Comparison of ENCODE assay signal across 8 cellular contexts in the genomic region with DNA sequence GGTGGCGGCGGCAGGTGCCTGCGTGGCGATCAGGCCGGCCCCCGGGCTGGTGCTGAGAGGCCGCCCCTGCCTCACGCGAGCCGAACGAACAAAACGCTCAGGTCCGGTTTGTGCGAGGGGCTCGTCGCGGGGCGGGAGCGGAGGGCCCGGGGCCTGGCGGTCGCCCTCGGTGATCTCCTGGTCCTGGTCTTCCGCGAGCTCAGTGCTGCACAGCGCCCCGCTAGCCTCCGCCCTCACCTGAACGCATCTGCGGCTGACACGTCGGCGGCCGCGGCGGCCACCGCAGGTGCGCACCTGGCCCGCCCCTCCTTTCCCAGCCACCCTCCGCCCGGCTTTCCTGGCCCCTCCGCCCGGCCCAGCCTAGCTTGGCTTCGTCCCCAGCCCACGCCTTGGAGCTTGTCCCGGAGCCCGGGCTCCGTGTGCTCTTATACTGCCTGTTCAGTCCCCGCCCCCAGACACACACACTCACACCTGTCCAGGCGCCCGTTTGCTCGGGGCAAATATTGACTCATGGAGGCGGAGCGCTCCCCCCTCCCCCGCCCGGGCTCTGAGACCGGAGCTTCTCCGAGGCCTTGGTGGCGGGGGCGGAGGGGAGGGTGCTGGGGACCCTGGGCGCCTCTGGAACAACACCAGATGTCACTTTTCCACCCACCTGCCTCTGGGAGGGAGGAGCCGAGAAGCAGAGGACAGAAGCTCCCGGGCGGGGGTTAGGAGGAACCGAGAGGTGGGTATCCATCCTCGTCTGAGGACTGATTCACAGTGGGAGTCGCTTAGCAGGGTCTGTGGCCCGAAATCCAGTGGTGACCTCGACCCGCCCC. TPM values are rescaled to one million over a fixed set of nuclear protein-coding genes. Genes with fewer than 3 reads are reported as not detected.
DNase-seq lines count a peak whose midpoint lies in the region; ATAC-seq, FAIRE-seq and TF ChIP-seq lines count a peak whose summit lies in the region.

No MANE protein-coding gene starts in this region.

- H3K27me3 ChIP-seq in keratinocyte (ENCODE audit: control insufficient read depth, extremely low read depth, insufficient read depth, low read length) (peaks cover 72% of the 10 kb centered on the region), stomach (peaks cover 19 to 99% (median 54%) of the 10 kb centered on the region in 3 donors)

- no peak for DNase-seq in A549 (ENCODE audit: low read depth in 1 of 2, low spot score in 1 of 2)
- peak; percentile 15 for DNase-seq in M059J (ENCODE audit: low read depth)
- DNase-seq in keratinocyte (ENCODE audit: low read depth, low spot score), result peak; percentile 13
- DNase-seq in stomach, result peak; percentile 95
- no peak for DNase-seq in head of caudate nucleus
- DNase-seq in SIG-M5 treated with dmso at 0.1 percent for 504 hours (lab: John Stamatoyannopoulos, UW; ENCODE audit: unreplicated experiment), result no peak

- TF ChIP-seq CTCF in A549 (IDR thresholded peaks at IDR 0.05) (no peak), VCaP (conservative IDR thresholded peaks at IDR 0.05) (no peak), keratinocyte (optimal IDR thresholded peaks at IDR 0.05 in 1 of 3, IDR thresholded peaks at IDR 0.05 in 1 of 3, conservative IDR thresholded peaks at IDR 0.05 in 1 of 3; ENCODE audit: extremely low read depth in 1 of 3, insufficient read depth in 2 of 3, low read length in 3 of 3) (peak in 1 of 3 experiments; percentile 16), stomach (IDR thresholded peaks at IDR 0.05) (no peak)

- H2AFZ ChIP-seq in keratinocyte (ENCODE audit: control insufficient read depth, low read length), result no peak overlapping the region

- H3K4me2 ChIP-seq in A549 (peak overlapping the region; percentile 97), keratinocyte (ENCODE audit: control insufficient read depth, extremely low read depth, insufficient read depth, low read depth, low read length) (peak overlapping the region; percentile 69)

- peaks cover 8% of the 10 kb centered on the region for H3K4me1 ChIP-seq in A549
- H3K4me1 ChIP-seq in keratinocyte (ENCODE audit: control insufficient read depth, extremely low read depth, insufficient read depth, low read length), result peaks cover 15% of the 10 kb centered on the region
- peaks cover 24 to 58% (median 49%) of the 10 kb centered on the region in 4 donors for H3K4me1 ChIP-seq in stomach

- H3K9me3 ChIP-seq in A549, result no peaks in the 10 kb centered on the region
- no peaks in the 10 kb centered on the region for H3K9me3 ChIP-seq in keratinocyte (ENCODE audit: control insufficient read depth, low read depth, low read length)
- no peaks in the 10 kb centered on the region for H3K9me3 ChIP-seq in stomach

- POLR2A ChIA-PET in A549 (lab: Yijun Ruan, JAX), result interaction anchor here (1.6 kb wide), 1 partner anchor 386 kb away, joined by 4 read pairs; the partner anchor contains the start of gene DNPEP

- TF ChIP-seq RAD21 in A549 (conservative IDR thresholded peaks at IDR 0.05 in 1 of 2, IDR thresholded peaks at IDR 0.05 in 1 of 2), result no peak

- H3K79me2 ChIP-seq in keratinocyte (ENCODE audit: control insufficient read depth, insufficient read depth, low read length), result no peaks in the 10 kb centered on the region

- H3K9ac ChIP-seq in keratinocyte (ENCODE audit: control insufficient read depth, extremely low read depth, insufficient read depth, low read length), result no peak overlapping the region

- intact Hi-C loops in stomach (cut with DNase I; ENCODE audit: low total_unique reads) (no loop called here), head of caudate nucleus (cut with DNase I) (no loop called here)

- TF ChIP-seq EP300 in A549 (IDR thresholded peaks at IDR 0.05), result no peak
- TF ChIP-seq EP300 in stomach (IDR thresholded peaks at IDR 0.05), result no peak

- H4K20me1 ChIP-seq in keratinocyte (ENCODE audit: control insufficient read depth, extremely low read depth, insufficient read depth, low read length), result peaks cover 4% of the 10 kb centered on the region

- FAIRE-seq in A549 (lab: Jason Lieb, UNC) (no peak), keratinocyte (lab: Jason Lieb, UNC) (no peak)

- TF ChIP-seq POLR2A in A549 (IDR thresholded peaks at IDR 0.05; ENCODE audit: low read length), result no peak
- TF ChIP-seq POLR2A in stomach (IDR thresholded peaks at IDR 0.05), result peak in 2 of 4 donors; percentile 71 to 94

- ATAC-seq in A549 (peak in 1 of 2 experiments; percentile 2; a peak in 3 of 6 replicates), GM21786 (IDR thresholded peaks at IDR 0.05; ENCODE audit: unreplicated experiment) (no peak)

- dilution Hi-C loops in keratinocyte (cut with MboI; ENCODE audit: extremely low pct_ligation_motif_present, low sequenced_read_pairs), result no loop called here

- 79% methylated on average over 43 of the region's 70 CpGs for whole genome bisulfite sequencing in A549 (ENCODE audit: missing lambda C conversion rate)
- WGBS in stomach, 5 donors, result 1 to 2% (median 1%) methylated on average over 19 to 70 of the region's 70 CpGs

- CTCF ChIA-PET in A549 (lab: Yijun Ruan, JAX), result interaction anchor here (0.5 to 7.1 kb wide), 47 partner anchors 7 to 319 kb away, joined by 3 to 59 read pairs (median 5); partner anchors contain the start of gene CFAP65

- H3K27ac ChIP-seq in A549 (peak overlapping the region in 1 of 2 experiments; percentile 83; a peak in 4 of 6 replicates), VCaP (peak overlapping the region; percentile 97), keratinocyte (ENCODE audit: control insufficient read depth, insufficient read depth, low read length) (no peak overlapping the region), stomach (peak overlapping the region; percentile 88 to 96 (median 92))

- H3K9me1 ChIP-seq in keratinocyte (ENCODE audit: control insufficient read depth, extremely low read depth, insufficient read depth, low read length), result no peaks in the 10 kb centered on the region

- H3K36me3 ChIP-seq in keratinocyte (ENCODE audit: control insufficient read depth in 2 of 2, extremely low read depth in 1 of 2, insufficient read depth in 2 of 2, low read length in 2 of 2) (no peaks in the 10 kb centered on the region), stomach (no peaks in the 10 kb centered on the region)

- peak overlapping the region; percentile 59 for H3K4me3 ChIP-seq in A549
- peak overlapping the region; percentile 20 to 46 (median 32) for H3K4me3 ChIP-seq in keratinocyte (ENCODE audit: control insufficient read depth in 2 of 3, extremely low read depth in 1 of 3, insufficient read depth in 2 of 3, low read depth in 1 of 3, low read length in 3 of 3)
- peak overlapping the region; percentile 35 to 49 (median 44) for H3K4me3 ChIP-seq in stomach

RNA-seq across cellular contexts. Expression of gene CRYBA2, which starts 8.6 kb away (rescaled TPM):
- polyA plus RNA-seq in A549 (2011; rRNA removed), result not detected in 2 replicates
- not detected in 2 replicates for polyA plus RNA-seq in A549 (2012; cell fraction: cytosol; rRNA removed)
- polyA plus RNA-seq in A549 (2012; cell fraction: nucleus; rRNA removed), result not detected in 2 replicates
- not detected in 3 replicates for polyA plus RNA-seq in A549 (2017; fragmentation: RNase III; extraction: RNeasy Plus Mini Kit Qiagen cat#74134 plus additional on column Dnase treatment)
- not detected in 2 replicates for polyA minus RNA-seq in A549 (2011; rRNA and poly(A)+ RNA removed)
- 0.17 TPM in 1 of 2 replicates, not detected in the other for total RNA-seq in M059J (2014; rRNA removed; shearing (Covaris generic))
- polyA plus RNA-seq in keratinocyte, result not detected in 3 replicates
- not detected for polyA plus RNA-seq in keratinocyte (2011; ENCODE audit: low read depth)
- polyA plus RNA-seq in keratinocyte (2011; cell fraction: cytosol; rRNA removed), result not detected in 2 replicates
- not detected in 2 replicates for polyA plus RNA-seq in keratinocyte (2011; cell fraction: nucleus; rRNA removed)
- not detected in 2 replicates for polyA plus RNA-seq in keratinocyte (2012; ENCODE audit: low replicate concordance)
- polyA minus RNA-seq in keratinocyte, result not detected in 3 replicates
- polyA minus RNA-seq in keratinocyte (2011; cell fraction: cytosol; rRNA and poly(A)+ RNA removed), result not detected
- polyA minus RNA-seq in keratinocyte (2011; cell fraction: nucleus; rRNA and poly(A)+ RNA removed), result not detected in 2 replicates
- total RNA-seq in stomach, result 1 to 10 TPM in 1 of 5 donors, not detected in 4; 2.8 TPM
- polyA plus RNA-seq in stomach, result 1 to 10 TPM; 1.2 to 7.5 (median 3.7) TPM

RNA-seq across cellular contexts. Expression of gene FEV, which starts 16.8 kb away (rescaled TPM):
- polyA plus RNA-seq in A549 (2011; rRNA removed) (not detected in 2 replicates), A549 (2017; fragmentation: RNase III; extraction: RNeasy Plus Mini Kit Qiagen cat#74134 plus additional on column Dnase treatment) (not detected in 3 replicates), keratinocyte (not detected in 3 replicates), stomach (1 to 10 TPM in 1 of 3 donors, under 1 TPM in 2; 0.28 to 6.4 (median 0.87) TPM)
- not detected in 2 replicates for polyA plus RNA-seq in A549 (2012; cell fraction: cytosol; rRNA removed)
- polyA plus RNA-seq in A549 (2012; cell fraction: nucleus; rRNA removed), result not detected in 2 replicates
- not detected in 2 replicates for polyA minus RNA-seq in A549 (2011; rRNA and poly(A)+ RNA removed)
- not detected in 2 replicates for total RNA-seq in M059J (2014; rRNA removed; shearing (Covaris generic))
- not detected for polyA plus RNA-seq in keratinocyte (2011; ENCODE audit: low read depth)
- not detected in 2 replicates for polyA plus RNA-seq in keratinocyte (2011; cell fraction: cytosol; rRNA removed)
- polyA plus RNA-seq in keratinocyte (2011; cell fraction: nucleus; rRNA removed), result not detected in 2 replicates
- polyA plus RNA-seq in keratinocyte (2012; ENCODE audit: low replicate concordance), result not detected in 2 replicates
- polyA minus RNA-seq in keratinocyte, result not detected in 3 replicates
- polyA minus RNA-seq in keratinocyte (2011; cell fraction: cytosol; rRNA and poly(A)+ RNA removed), result not detected
- polyA minus RNA-seq in keratinocyte (2011; cell fraction: nucleus; rRNA and poly(A)+ RNA removed), result not detected in 2 replicates
- 1 to 10 TPM in 1 of 5 donors, not detected in 4; 1.3 TPM for total RNA-seq in stomach

RNA-seq across cellular contexts. Expression of gene CFAP65, which starts 39.5 kb away (rescaled TPM):
- polyA plus RNA-seq in A549 (2011; rRNA removed), result 0.09 and 0.12 TPM in 2 replicates
- polyA plus RNA-seq in A549 (2012; cell fraction: cytosol; rRNA removed), result 0.08 and 0.09 TPM in 2 replicates
- polyA plus RNA-seq in A549 (2012; cell fraction: nucleus; rRNA removed), result 0.15 and 0.23 TPM in 2 replicates
- 0.14 to 0.28 TPM (median 0.22 TPM) in 3 replicates for polyA plus RNA-seq in A549 (2017; fragmentation: RNase III; extraction: RNeasy Plus Mini Kit Qiagen cat#74134 plus additional on column Dnase treatment)
- polyA minus RNA-seq in A549 (2011; rRNA and poly(A)+ RNA removed), result not detected in 2 replicates
- not detected in 2 replicates for total RNA-seq in M059J (2014; rRNA removed; shearing (Covaris generic))
- not detected in 3 replicates for polyA plus RNA-seq in keratinocyte
- polyA plus RNA-seq in keratinocyte (2011; ENCODE audit: low read depth), result not detected
- polyA plus RNA-seq in keratinocyte (2011; cell fraction: cytosol; rRNA removed), result not detected in 2 replicates
- 0.05 and 0.37 TPM in 2 replicates for polyA plus RNA-seq in keratinocyte (2011; cell fraction: nucleus; rRNA removed)
- polyA plus RNA-seq in keratinocyte (2012; ENCODE audit: low replicate concordance), result not detected in 2 replicates
- not detected in 3 replicates for polyA minus RNA-seq in keratinocyte
- polyA minus RNA-seq in keratinocyte (2011; cell fraction: cytosol; rRNA and poly(A)+ RNA removed), result not detected
- polyA minus RNA-seq in keratinocyte (2011; cell fraction: nucleus; rRNA and poly(A)+ RNA removed), result not detected in 2 replicates
- 1 to 10 TPM in 1 of 5 donors, not detected in 4; 2.6 TPM for total RNA-seq in stomach
- polyA plus RNA-seq in stomach, result under 1 TPM in 1 of 3 donors, not detected in 2; 0.10 TPM

RNA-seq across cellular contexts. Expression of gene CDK5R2, which starts 42.3 kb away (rescaled TPM):
- polyA plus RNA-seq in A549 (2011; rRNA removed), result 0.77 and 0.94 TPM in 2 replicates
- 0.58 and 0.79 TPM in 2 replicates for polyA plus RNA-seq in A549 (2012; cell fraction: cytosol; rRNA removed)
- polyA plus RNA-seq in A549 (2012; cell fraction: nucleus; rRNA removed), result 0.47 and 0.72 TPM in 2 replicates
- 0.43 to 0.73 TPM (median 0.63 TPM) in 3 replicates for polyA plus RNA-seq in A549 (2017; fragmentation: RNase III; extraction: RNeasy Plus Mini Kit Qiagen cat#74134 plus additional on column Dnase treatment)
- 1.2 and 1.3 TPM in 2 replicates for polyA minus RNA-seq in A549 (2011; rRNA and poly(A)+ RNA removed)
- 0.05 TPM in 1 of 2 replicates, not detected in the other for total RNA-seq in M059J (2014; rRNA removed; shearing (Covaris generic))
- polyA plus RNA-seq in keratinocyte, result 0.03 TPM in 2 of 3 replicates, not detected in the other
- polyA plus RNA-seq in keratinocyte (2011; ENCODE audit: low read depth), result not detected
- 0.04 and 0.08 TPM in 2 replicates for polyA plus RNA-seq in keratinocyte (2011; cell fraction: cytosol; rRNA removed)
- 0.08 and 0.12 TPM in 2 replicates for polyA plus RNA-seq in keratinocyte (2011; cell fraction: nucleus; rRNA removed)
- 0.08 TPM in 1 of 2 replicates, not detected in the other for polyA plus RNA-seq in keratinocyte (2012; ENCODE audit: low replicate concordance)
- polyA minus RNA-seq in keratinocyte, result 0.30 TPM in 1 of 3 replicates, not detected in the others
- not detected for polyA minus RNA-seq in keratinocyte (2011; cell fraction: cytosol; rRNA and poly(A)+ RNA removed)
- polyA minus RNA-seq in keratinocyte (2011; cell fraction: nucleus; rRNA and poly(A)+ RNA removed), result not detected in 2 replicates
- under 1 TPM in 3 of 5 donors, not detected in 2; 0.37 to 0.58 (median 0.45) TPM for total RNA-seq in stomach
- polyA plus RNA-seq in stomach, result under 1 TPM; 0.20 to 0.56 (median 0.46) TPM

RNA-seq across cellular contexts. Expression of gene IHH, which starts 58.9 kb away (rescaled TPM):
- polyA plus RNA-seq in A549 (2011; rRNA removed) (not detected in 2 replicates), A549 (2017; fragmentation: RNase III; extraction: RNeasy Plus Mini Kit Qiagen cat#74134 plus additional on column Dnase treatment) (0.08 to 0.13 TPM (median 0.10 TPM) in 3 replicates), keratinocyte (not detected in 3 replicates), stomach (1 to 10 TPM; 6.4 to 9.0 (median 7.8) TPM)
- polyA plus RNA-seq in A549 (2012; cell fraction: cytosol; rRNA removed), result 0.09 and 0.11 TPM in 2 replicates
- 0.50 and 0.58 TPM in 2 replicates for polyA plus RNA-seq in A549 (2012; cell fraction: nucleus; rRNA removed)
- polyA minus RNA-seq in A549 (2011; rRNA and poly(A)+ RNA removed), result 0.12 TPM in 1 of 2 replicates, not detected in the other
- not detected in 2 replicates for total RNA-seq in M059J (2014; rRNA removed; shearing (Covaris generic))
- polyA plus RNA-seq in keratinocyte (2011; ENCODE audit: low read depth), result not detected
- not detected in 2 replicates for polyA plus RNA-seq in keratinocyte (2011; cell fraction: cytosol; rRNA removed)
- 0.05 TPM in 1 of 2 replicates, not detected in the other for polyA plus RNA-seq in keratinocyte (2011; cell fraction: nucleus; rRNA removed)
- not detected in 2 replicates for polyA plus RNA-seq in keratinocyte (2012; ENCODE audit: low replicate concordance)
- polyA minus RNA-seq in keratinocyte, result 0.30 TPM in 1 of 3 replicates, not detected in the others
- polyA minus RNA-seq in keratinocyte (2011; cell fraction: cytosol; rRNA and poly(A)+ RNA removed), result not detected
- 0.21 TPM in 1 of 2 replicates, not detected in the other for polyA minus RNA-seq in keratinocyte (2011; cell fraction: nucleus; rRNA and poly(A)+ RNA removed)
- total RNA-seq in stomach, result 10 to 100 TPM in 4 of 5 donors, under 1 TPM in 1; 0.58 to 59.1 (median 16.5) TPM

Comparison
In these comparisons a context has a peak if more than half of its experiments do, and no peak if none do; other contexts are left out.
1. DNase-seq: peak in M059J (single experiment), keratinocyte (single experiment) and stomach (single experiment); none in A549 (0 of 2), head of caudate nucleus (0 of 42) and SIG-M5 treated with dmso at 0.1 percent for 504 hours (single experiment).
2. Peak in every context shown above with its lines, with median percentiles within 50 percentile points of each other: H3K4me3 ChIP-seq.